1 cellular context compared by ENCODE assay signal in genomic region chr12:6751767-6752166, GRCh38.
TF ChIP-seq lines count a peak whose summit lies in the region.

No MANE protein-coding gene starts in this region.

TF ChIP-seq in GM23338, 12 proteins besides CTCF, POLR2A, EP300 and RAD21 (continued from another document):
- TF ChIP-seq, protein P1, sequence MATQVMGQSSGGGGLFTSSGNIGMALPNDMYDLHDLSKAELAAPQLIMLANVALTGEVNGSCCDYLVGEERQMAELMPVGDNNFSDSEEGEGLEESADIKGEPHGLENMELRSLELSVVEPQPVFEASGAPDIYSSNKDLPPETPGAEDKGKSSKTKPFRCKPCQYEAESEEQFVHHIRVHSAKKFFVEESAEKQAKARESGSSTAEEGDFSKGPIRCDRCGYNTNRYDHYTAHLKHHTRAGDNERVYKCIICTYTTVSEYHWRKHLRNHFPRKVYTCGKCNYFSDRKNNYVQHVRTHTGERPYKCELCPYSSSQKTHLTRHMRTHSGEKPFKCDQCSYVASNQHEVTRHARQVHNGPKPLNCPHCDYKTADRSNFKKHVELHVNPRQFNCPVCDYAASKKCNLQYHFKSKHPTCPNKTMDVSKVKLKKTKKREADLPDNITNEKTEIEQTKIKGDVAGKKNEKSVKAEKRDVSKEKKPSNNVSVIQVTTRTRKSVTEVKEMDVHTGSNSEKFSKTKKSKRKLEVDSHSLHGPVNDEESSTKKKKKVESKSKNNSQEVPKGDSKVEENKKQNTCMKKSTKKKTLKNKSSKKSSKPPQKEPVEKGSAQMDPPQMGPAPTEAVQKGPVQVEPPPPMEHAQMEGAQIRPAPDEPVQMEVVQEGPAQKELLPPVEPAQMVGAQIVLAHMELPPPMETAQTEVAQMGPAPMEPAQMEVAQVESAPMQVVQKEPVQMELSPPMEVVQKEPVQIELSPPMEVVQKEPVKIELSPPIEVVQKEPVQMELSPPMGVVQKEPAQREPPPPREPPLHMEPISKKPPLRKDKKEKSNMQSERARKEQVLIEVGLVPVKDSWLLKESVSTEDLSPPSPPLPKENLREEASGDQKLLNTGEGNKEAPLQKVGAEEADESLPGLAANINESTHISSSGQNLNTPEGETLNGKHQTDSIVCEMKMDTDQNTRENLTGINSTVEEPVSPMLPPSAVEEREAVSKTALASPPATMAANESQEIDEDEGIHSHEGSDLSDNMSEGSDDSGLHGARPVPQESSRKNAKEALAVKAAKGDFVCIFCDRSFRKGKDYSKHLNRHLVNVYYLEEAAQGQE (IDR thresholded peaks at IDR 0.05; ENCODE audit: unreplicated experiment) = no peak
- TF ChIP-seq EZH2 (IDR thresholded peaks at IDR 0.05; ENCODE audit: low read depth, unreplicated experiment) (no peak), JUNB (IDR thresholded peaks at IDR 0.05; ENCODE audit: unreplicated experiment) (no peak), ZNF331 (CRISPR knock-in tag; IDR thresholded peaks at IDR 0.05; ENCODE audit: low read depth) (no peak), ETS1 (IDR thresholded peaks at IDR 0.05) (no peak), ZNF114 (CRISPR knock-in tag; IDR thresholded peaks at IDR 0.05) (no peak)
